Comparison of ENCODE assay signal across 8 cellular contexts in genomic region chr10:60942604-60943269, GRCh38. TPM values are rescaled to one million over a fixed set of nuclear protein-coding genes. Genes with fewer than 3 reads are reported as not detected.
DNase-seq lines count a peak whose midpoint lies in the region; ATAC-seq and TF ChIP-seq lines count a peak whose summit lies in the region.

No MANE protein-coding gene starts in this region.

- no peaks in the 10 kb centered on the region for H4K20me1 ChIP-seq in BLaER1

- peak overlapping the region; percentile 77 for H3K27ac Mint-ChIP-seq in activated T-helper 1 cell treated with anti-CD3 and anti-CD28 coated beads, Interleukin-12 subunit alpha, Interleukin-12 subunit beta, Interleukin-2, Interleukin-4 antibody, amounts not matched to agents 30 ng/mL and 10 ng/mL and 1 ng/mL, durations not matched to agents 14 hours and 24 hours and 36 hours
- H3K27ac Mint-ChIP-seq in osteocyte (ENCODE audit: unreplicated experiment): peak overlapping the region; percentile 97

- H3K9me3 ChIP-seq in BLaER1: no peaks in the 10 kb centered on the region

- H3K4me1 Mint-ChIP-seq in activated T-helper 1 cell treated with anti-CD3 and anti-CD28 coated beads, Interleukin-12 subunit alpha, Interleukin-12 subunit beta, Interleukin-2, Interleukin-4 antibody, amounts not matched to agents 30 ng/mL and 10 ng/mL and 1 ng/mL, durations not matched to agents 14 hours and 24 hours and 36 hours (ENCODE audit: low read depth): peaks cover 9% of the 10 kb centered on the region
- peaks cover 33% of the 10 kb centered on the region for H3K4me1 Mint-ChIP-seq in osteocyte (ENCODE audit: unreplicated experiment)

- H3K27me3 Mint-ChIP-seq in activated T-helper 1 cell treated with anti-CD3 and anti-CD28 coated beads, Interleukin-12 subunit alpha, Interleukin-12 subunit beta, Interleukin-2, Interleukin-4 antibody, amounts not matched to agents 30 ng/mL and 10 ng/mL and 1 ng/mL, durations not matched to agents 14 hours and 24 hours and 36 hours (ENCODE audit: insufficient read depth): peaks cover 70% of the 10 kb centered on the region
- no peaks in the 10 kb centered on the region for H3K27me3 Mint-ChIP-seq in osteocyte (ENCODE audit: unreplicated experiment)

- H3K36me3 Mint-ChIP-seq in activated T-helper 1 cell treated with anti-CD3 and anti-CD28 coated beads, Interleukin-12 subunit alpha, Interleukin-12 subunit beta, Interleukin-2, Interleukin-4 antibody, amounts not matched to agents 30 ng/mL and 10 ng/mL and 1 ng/mL, durations not matched to agents 14 hours and 24 hours and 36 hours (ENCODE audit: low read depth): no peaks in the 10 kb centered on the region
- peaks cover 15% of the 10 kb centered on the region for H3K36me3 Mint-ChIP-seq in osteocyte (ENCODE audit: unreplicated experiment)

- H3K4me1 ChIP-seq in BLaER1: peaks cover 38% of the 10 kb centered on the region

- peaks cover 13% of the 10 kb centered on the region for H3K36me3 ChIP-seq in BLaER1

- peak overlapping the region; percentile 74 for H3K4me3 Mint-ChIP-seq in activated T-helper 1 cell treated with anti-CD3 and anti-CD28 coated beads, Interleukin-12 subunit alpha, Interleukin-12 subunit beta, Interleukin-2, Interleukin-4 antibody, amounts not matched to agents 30 ng/mL and 10 ng/mL and 1 ng/mL, durations not matched to agents 14 hours and 24 hours and 36 hours
- peak overlapping the region; percentile 87 for H3K4me3 Mint-ChIP-seq in osteocyte (ENCODE audit: unreplicated experiment)

- DNase-seq in HK-2 (ENCODE audit: unreplicated experiment) (peak; percentile 23), Right ventricle myocardium superior (peak; percentile 70), osteocyte (ENCODE audit: extremely low spot score, unreplicated experiment) (no peak), epidermal melanocyte (ENCODE audit: insufficient read length, low spot score) (no peak)
- DNase-seq in activated T-helper 1 cell treated with anti-CD3 and anti-CD28 coated beads, Interleukin-12 subunit alpha, Interleukin-12 subunit beta, Interleukin-2, Interleukin-4 antibody, amounts not matched to agents 30 ng/mL and 10 ng/mL and 1 ng/mL, durations not matched to agents 14 hours and 24 hours and 36 hours (ENCODE audit: low spot score): peak; percentile 44

- peak overlapping the region; percentile 95 for H3K27ac ChIP-seq in BLaER1

- peak overlapping the region; percentile 90 for H3K4me3 ChIP-seq in BLaER1

- intact Hi-C loops in activated T-helper 1 cell treated with anti-CD3 and anti-CD28 coated beads, Interleukin-12 subunit alpha, Interleukin-12 subunit beta, Interleukin-2, Interleukin-4 antibody, amounts not matched to agents 30 ng/mL and 10 ng/mL and 1 ng/mL, durations not matched to agents 14 hours and 24 hours and 36 hours (cut with micrococcal nuclease): loop anchor here (1.0 to 10.0 kb wide), 4 partner anchors 22 to 942 kb away; partner anchors contain the start of gene CDK1
- intact Hi-C loops in Right ventricle myocardium superior (cut with DNase I): no loop called here

- TF ChIP-seq CTCF in osteocyte (IDR thresholded peaks at IDR 0.05): no peak

- H3K4me2 ChIP-seq in BLaER1: peak overlapping the region; percentile 93

- ATAC-seq in GM18909 (IDR thresholded peaks at IDR 0.05; ENCODE audit: poor library complexity, unreplicated experiment) (peak; percentile 64), Right ventricle myocardium superior (ENCODE audit: poor library complexity) (peak; percentile 29), HG03460 (IDR thresholded peaks at IDR 0.05; ENCODE audit: unreplicated experiment) (no peak)

- no peaks in the 10 kb centered on the region for H3K9me3 Mint-ChIP-seq in activated T-helper 1 cell treated with anti-CD3 and anti-CD28 coated beads, Interleukin-12 subunit alpha, Interleukin-12 subunit beta, Interleukin-2, Interleukin-4 antibody, amounts not matched to agents 30 ng/mL and 10 ng/mL and 1 ng/mL, durations not matched to agents 14 hours and 24 hours and 36 hours
- no peaks in the 10 kb centered on the region for H3K9me3 Mint-ChIP-seq in osteocyte (ENCODE audit: unreplicated experiment)

- H3K27me3 ChIP-seq in BLaER1: no peaks in the 10 kb centered on the region

- H3K9ac ChIP-seq in BLaER1: peak overlapping the region; percentile 94

RNA-seq across cellular contexts. Expression of gene RHOBTB1, which starts 1.2 kb away (rescaled TPM):
- not detected in 2 replicates for total RNA-seq in activated T-helper 1 cell treated with anti-CD3 and anti-CD28 coated beads, Interleukin-12 subunit alpha, Interleukin-12 subunit beta, Interleukin-2, Interleukin-4 antibody, amounts not matched to agents 30 ng/mL and 10 ng/mL and 1 ng/mL, durations not matched to agents 14 hours and 24 hours and 36 hours
- total RNA-seq in Right ventricle myocardium superior (13.0 TPM), osteocyte (16.0 and 17.2 TPM in 2 replicates)

Comparison
In these comparisons a context has a peak if more than half of its experiments do, and no peak if none do; other contexts are left out.
1. DNase-seq: peak in HK-2 (single experiment), activated T-helper 1 cell treated with anti-CD3 and anti-CD28 coated beads, Interleukin-12 subunit alpha, Interleukin-12 subunit beta, Interleukin-2, Interleukin-4 antibody, amounts not matched to agents 30 ng/mL and 10 ng/mL and 1 ng/mL, durations not matched to agents 14 hours and 24 hours and 36 hours (single experiment) and Right ventricle myocardium superior (single experiment); none in osteocyte (single experiment) and epidermal melanocyte (single experiment).
2. RNA of gene RHOBTB1, which starts 1.2 kb away (total RNA-seq): 16.0 to 17.2 TPM in osteocyte and 13.0 TPM in Right ventricle myocardium superior (single experiment); not detected in activated T-helper 1 cell treated with anti-CD3 and anti-CD28 coated beads, Interleukin-12 subunit alpha, Interleukin-12 subunit beta, Interleukin-2, Interleukin-4 antibody, amounts not matched to agents 30 ng/mL and 10 ng/mL and 1 ng/mL, durations not matched to agents 14 hours and 24 hours and 36 hours; every median in the first group is over 10 times any median in the second.